In genomic region chr14:44168566-44168965, GRCh38 we compare ENCODE assay signal across 33 cellular contexts.
"Had no signal": no experiment of that assay in that cellular context is flagged by ENCODE, and none has a peak within 500 bp of the region (broad histone marks: within the 10 kb centered on the region; RNA-seq: fewer than 3 reads in every experiment).

No MANE protein-coding gene starts in this region.

- H3K36me3 ChIP-seq: adrenal gland, ascending aorta, breast epithelium, cardiac muscle cell, gastrocnemius medialis, heart left ventricle, WERI-Rb-1 had no signal

- H3K27me3 ChIP-seq: adrenal gland, ascending aorta, breast epithelium, cardiac muscle cell, dorsolateral prefrontal cortex, gastrocnemius medialis, heart left ventricle had no signal

- H3K4me3 ChIP-seq: adrenal gland, ascending aorta, breast epithelium, cardiac muscle cell, coronary artery, dorsolateral prefrontal cortex, gastrocnemius medialis, heart left ventricle had no signal

- DNase-seq: activated B cell treated with CpG ODN at 0.5 μM for 24 hours; activated CD4-positive, alpha-beta T cell treated with anti-CD3 and anti-CD28 coated beads for 48 hours; activated CD4-positive, alpha-beta T cell treated with anti-CD3 and anti-CD28 coated beads, Interleukin-2, amount 50 U/mL, for 1 hour; activated CD4-positive, alpha-beta T cell treated with anti-CD3 and anti-CD28 coated beads, Interleukin-2, amount 50 U/mL, for 48 hours; activated CD8-positive, alpha-beta memory T cell treated with anti-CD3 and anti-CD28 coated beads, Interleukin-2, amount 10 ng/mL, durations not matched to agents 7 days and 5 days; activated CD8-positive, alpha-beta memory T cell treated with anti-CD3 and anti-CD28 coated beads, Interleukin-2, amount 50 U/mL, for 4 hours; activated CD8-positive, alpha-beta T cell treated with anti-CD3 and anti-CD28 coated beads, Interleukin-2, amount 10 ng/mL, durations not matched to agents 7 days and 5 days; activated effector memory CD4-positive, alpha-beta T cell treated with anti-CD3 and anti-CD28 coated beads, Interleukin-2, amount 50 U/mL, for 16 hours; activated naive CD4-positive, alpha-beta T cell treated with anti-CD3 and anti-CD28 coated beads for 36 hours; activated naive CD8-positive, alpha-beta T cell treated with anti-CD3 and anti-CD28 coated beads for 36 hours; activated naive CD8-positive, alpha-beta T cell treated with anti-CD3 and anti-CD28 coated beads, Interleukin-2, amount 50 U/mL, for 24 hours; activated T-cell treated with anti-CD3 and anti-CD28 coated beads, Interleukin-2, amount 50 U/mL, for 1 hour; activated T-cell treated with anti-CD3 and anti-CD28 coated beads, Interleukin-2, amount 50 U/mL, for 48 hours; adrenal gland; central memory CD4-positive, alpha-beta T cell; cerebellar nuclear complex; dorsolateral prefrontal cortex; effector memory CD4-positive, alpha-beta T cell; endodermal cell; foreskin fibroblast; gastrocnemius medialis; glutamatergic neuron; heart left ventricle; T-helper 1 cell; T-helper 17 cell; T1000; WERI-Rb-1 had no signal

- H3K27ac ChIP-seq: adrenal gland, ascending aorta, breast epithelium, cardiac muscle cell, coronary artery, dorsolateral prefrontal cortex, gastrocnemius medialis, heart left ventricle, WERI-Rb-1 had no signal

- H3K9me3 ChIP-seq: adrenal gland, ascending aorta, gastrocnemius medialis had no signal

- H3K4me1 ChIP-seq: adrenal gland, ascending aorta, breast epithelium, gastrocnemius medialis, heart left ventricle had no signal

- ATAC-seq: activated CD4-positive, CD25-positive, alpha-beta regulatory T cell treated with anti-CD3 and anti-CD28 coated beads, Interleukin-2, amount 50 U/mL, for 24 hours; activated CD8-positive, alpha-beta memory T cell treated with anti-CD3 and anti-CD28 coated beads, Interleukin-2, amount 10 ng/mL, durations not matched to agents 7 days and 5 days; activated CD8-positive, alpha-beta T cell treated with anti-CD3 and anti-CD28 coated beads, Interleukin-2, amount 10 ng/mL, durations not matched to agents 7 days and 5 days; activated naive CD8-positive, alpha-beta T cell treated with anti-CD3 and anti-CD28 coated beads, Interleukin-2, amount 50 U/mL, for 24 hours; esophagus mucosa; gastrocnemius medialis; heart left ventricle; T-helper 17 cell had no signal
